9 cellular contexts compared by ENCODE assay signal in genomic region chr4:143025111-143025704, GRCh38.
DNase-seq lines count a peak whose midpoint lies in the region; ATAC-seq, FAIRE-seq and TF ChIP-seq lines count a peak whose summit lies in the region.
"Had no signal": no experiment of that assay in that cellular context is flagged by ENCODE, and none has a peak within 500 bp of the region (broad histone marks: within the 10 kb centered on the region; RNA-seq: fewer than 3 reads in every experiment).

No MANE protein-coding gene starts in this region.

- TF ChIP-seq CTCF in GM10248 (IDR thresholded peaks at IDR 0.05; ENCODE audit: control extremely low read depth, extremely low read depth, low read depth, missing control alignments) (peak; percentile 41), astrocyte (IDR thresholded peaks at IDR 0.05; ENCODE audit: insufficient read depth, low read depth, low read length) (peak; percentile 26)

- H3K9ac ChIP-seq in astrocyte (ENCODE audit: low read length): no peak overlapping the region

- no peak for FAIRE-seq in astrocyte (lab: Jason Lieb, UNC)

- H3K27me3 ChIP-seq in astrocyte (ENCODE audit: insufficient read depth, low read length): no peaks in the 10 kb centered on the region
- H3K27me3 ChIP-seq: ovary had no signal

- H3K4me1 ChIP-seq in astrocyte (ENCODE audit: insufficient read depth, low read length): no peaks in the 10 kb centered on the region

- H3K4me3 ChIP-seq in astrocyte (ENCODE audit: insufficient read depth, low read depth, low read length): no peak overlapping the region
- H3K4me3 ChIP-seq: ovary had no signal

- H3K9me3 Mint-ChIP-seq in astrocyte (ENCODE audit: unreplicated experiment): peaks cover 9% of the 10 kb centered on the region

- CTCF ChIA-PET in GM10248 (lab: Yijun Ruan, JAX): interaction anchor here (0.6 to 1.5 kb wide), 5 partner anchors 13 to 673 kb away, joined by 3 to 4 read pairs (median 4); no protein-coding TSS in a partner anchor

- H3K36me3 Mint-ChIP-seq in astrocyte (ENCODE audit: low read depth, unreplicated experiment) (no peaks in the 10 kb centered on the region), T-helper 17 cell (ENCODE audit: low read depth) (no peaks in the 10 kb centered on the region)

- H3K79me2 ChIP-seq in astrocyte (ENCODE audit: insufficient read depth, low read length): no peaks in the 10 kb centered on the region

- H3K9me3 ChIP-seq in astrocyte (ENCODE audit: insufficient read depth, low read depth, low read length): no peaks in the 10 kb centered on the region
- no peaks in the 10 kb centered on the region for H3K9me3 ChIP-seq in T-helper 17 cell (ENCODE audit: control insufficient read depth, low read length, poor library complexity, severe bottlenecking)
- H3K9me3 ChIP-seq: ovary had no signal

- no peak overlapping the region for H3K27ac ChIP-seq in astrocyte (ENCODE audit: low read depth, low read length)
- H3K27ac ChIP-seq: ovary had no signal

- no peaks in the 10 kb centered on the region for H3K27me3 Mint-ChIP-seq in astrocyte (ENCODE audit: low read depth, unreplicated experiment)
- peaks cover 21% of the 10 kb centered on the region for H3K27me3 Mint-ChIP-seq in T-helper 17 cell

- no peaks in the 10 kb centered on the region for H4K20me1 ChIP-seq in astrocyte (ENCODE audit: insufficient read depth, low read length)

- ATAC-seq in GM21381 (IDR thresholded peaks at IDR 0.05; ENCODE audit: unreplicated experiment): peak; percentile 35
- ATAC-seq in HG03565 (IDR thresholded peaks at IDR 0.05; ENCODE audit: unreplicated experiment): peak; percentile 39
- no peak for ATAC-seq in T-helper 17 cell

- H3K4me2 ChIP-seq in astrocyte (ENCODE audit: low read length): no peak overlapping the region

- H2AFZ ChIP-seq in astrocyte (ENCODE audit: low read depth, low read length): no peak overlapping the region

- H3K27ac Mint-ChIP-seq in astrocyte (ENCODE audit: unreplicated experiment) (no peak overlapping the region), T-helper 17 cell (no peak overlapping the region)

- no peak for DNase-seq in GM10248 (ENCODE audit: extremely low spot score)
- peak; percentile 53 for DNase-seq in astrocyte (ENCODE audit: low read depth)
- peak; percentile 72 for DNase-seq in myocyte (ENCODE audit: low read depth)
- DNase-seq in T-helper 17 cell: no peak
- DNase-seq in NCI-H146 (lab: John Stamatoyannopoulos, UW): no peak
- no peak for DNase-seq in NCI-H510A (lab: John Stamatoyannopoulos, UW)

- no peaks in the 10 kb centered on the region for H3K36me3 ChIP-seq in astrocyte (ENCODE audit: insufficient read depth, low read length)
- H3K36me3 ChIP-seq: ovary had no signal

- POLR2A ChIA-PET in GM10248 (lab: Yijun Ruan, JAX): no interaction called here

- H3K4me3 Mint-ChIP-seq in astrocyte (ENCODE audit: unreplicated experiment) (no peak overlapping the region), T-helper 17 cell (no peak overlapping the region)

- peaks cover 3% of the 10 kb centered on the region for H3K4me1 Mint-ChIP-seq in astrocyte (ENCODE audit: low read depth, unreplicated experiment)
- no peaks in the 10 kb centered on the region for H3K4me1 Mint-ChIP-seq in T-helper 17 cell

Comparison
In these comparisons a context has a peak if more than half of its experiments do, and no peak if none do; other contexts are left out.
1. DNase-seq: peak in astrocyte (single experiment) and myocyte (single experiment); none in GM10248 (single experiment), T-helper 17 cell (0 of 3), NCI-H146 (single experiment) and NCI-H510A (single experiment).